ENCODE assay signal across 9 cellular contexts in genomic region chr1:166166701-166167394, GRCh38. TPM values are rescaled to one million over a fixed set of nuclear protein-coding genes. Genes with fewer than 3 reads are reported as not detected.
DNase-seq lines count a peak whose midpoint lies in the region; ATAC-seq and TF ChIP-seq lines count a peak whose summit lies in the region.
"Had no signal": no experiment of that assay in that cellular context is flagged by ENCODE, and none has a peak within 500 bp of the region (broad histone marks: within the 10 kb centered on the region; RNA-seq: fewer than 3 reads in every experiment).

FAM78B (minus strand) TSS chr1:166167001; CDS start chr1:166166248, 753 bp downstream.

- intact Hi-C loops in left ventricle myocardium superior (cut with micrococcal nuclease) (no loop called here), prostate gland (cut with DNase I) (no loop called here)

- no peak within 1 kb of the TSS for H3K27ac ChIP-seq in Karpas-422 (ENCODE audit: low read length)
- H3K27ac ChIP-seq in prostate gland, result peak within 1 kb of the TSS; percentile 35 to 55
- H3K27ac ChIP-seq: neutrophil had no signal

- H3K36me3 ChIP-seq in Karpas-422 (ENCODE audit: insufficient read depth, low read length) (no peaks in the 10 kb centered on the region), prostate gland (no peaks in the 10 kb centered on the region)
- H3K36me3 ChIP-seq: neutrophil had no signal

- H3K27me3 ChIP-seq in Karpas-422 (ENCODE audit: low read length) (no peaks in the 10 kb centered on the region), prostate gland (replicated peaks; ENCODE audit: insufficient read depth) (no peaks in the 10 kb centered on the region)

- H3K4me1 ChIP-seq in Karpas-422 (ENCODE audit: low read length), result no peaks in the 10 kb centered on the region
- H3K4me1 ChIP-seq in prostate gland (replicated peaks), result peaks cover 8% of the 10 kb centered on the region

- peak within 1 kb of the TSS; percentile 18 for H3K4me2 ChIP-seq in Karpas-422 (ENCODE audit: low read depth, low read length, poor library complexity, severe bottlenecking)

- no peak within 1 kb of the TSS; the same call in 1 of the 2 replicates for H2AFZ ChIP-seq in Karpas-422 (ENCODE audit: low read length)

- TF ChIP-seq POLR2A in prostate gland (IDR thresholded peaks at IDR 0.05), result no peak

- H3K4me3 ChIP-seq in Karpas-422 (ENCODE audit: low read length), result peak within 1 kb of the TSS; percentile 46; the same call in 1 of the 2 replicates
- H3K4me3 ChIP-seq in prostate gland, result peak within 1 kb of the TSS; percentile 52 to 79

- ATAC-seq in GM21717 (IDR thresholded peaks at IDR 0.05; ENCODE audit: unreplicated experiment) (peak; percentile 30), left ventricle myocardium superior (peak; percentile 96)

- H3K9ac ChIP-seq in Karpas-422 (ENCODE audit: low read length), result peak within 1 kb of the TSS; percentile 59

- peak; percentile 25 for DNase-seq in DMS79 treated with DMSO at 0.1 percent for 48 hours (lab: John Stamatoyannopoulos, UW)
- peak; percentile 81 for DNase-seq in Karpas-422
- peak; percentile 38 for DNase-seq in T follicular helper cell (ENCODE audit: low read depth)
- DNase-seq in amygdala (lab: John Stamatoyannopoulos, UW), result peak in 50 of 56 donors; percentile 13 to 78 (median 50)
- peak; percentile 86 for DNase-seq in left ventricle myocardium superior
- DNase-seq in prostate gland (ENCODE audit: low spot score), result peak; percentile 60
- DNase-seq in OCI-M1 (lab: John Stamatoyannopoulos, UW), result no peak

- WGBS in prostate gland, result under 1% methylated on average over 35 of the region's 60 CpGs

- H3K9me3 ChIP-seq in Karpas-422 (ENCODE audit: low read length), result no peaks in the 10 kb centered on the region
- H3K9me3 ChIP-seq in prostate gland, result no peaks in the 10 kb centered on the region
- H3K9me3 ChIP-seq: neutrophil had no signal

- TF ChIP-seq CTCF in prostate gland (IDR thresholded peaks at IDR 0.05), result peak in 1 of 4 experiments; percentile 15

- H4K20me1 ChIP-seq in Karpas-422 (ENCODE audit: insufficient read depth, low read depth, low read length), result no peaks in the 10 kb centered on the region

- H3K79me2 ChIP-seq in Karpas-422 (ENCODE audit: low read length), result no peaks in the 10 kb centered on the region

- no peaks in the 10 kb centered on the region for H3K9me2 ChIP-seq in Karpas-422 (replicated peaks; ENCODE audit: insufficient read depth, low read length)

RNA-seq across cellular contexts. Expression of gene FAM78B, which starts in this region (rescaled TPM):
- 0.15 and 0.25 TPM in 2 replicates for total RNA-seq in Karpas-422 (2014; rRNA removed; shearing (Covaris generic); ENCODE audit: low replicate concordance)
- total RNA-seq in left ventricle myocardium superior, result 3.8 TPM
- 10 to 100 TPM in 1 of 2 donors, 1 to 10 TPM in 1; 3.7 to 11.0 TPM for total RNA-seq in prostate gland

Comparison
In these comparisons a context has a peak if more than half of its experiments do, and no peak if none do; other contexts are left out.
1. Peak in DNase-seq, H3K4me3 ChIP-seq, H3K9ac ChIP-seq and H3K4me2 ChIP-seq in Karpas-422; RNA of the gene not detected or under 1 TPM.